In genomic region chrX:71198066-71198465, GRCh38 we compare ENCODE assay signal across 8 cellular contexts.
DNase-seq lines count a peak whose midpoint lies in the region; ATAC-seq and TF ChIP-seq lines count a peak whose summit lies in the region.

No MANE protein-coding gene starts in this region.

- peak; percentile 68 for ATAC-seq in GM21390 (IDR thresholded peaks at IDR 0.05; ENCODE audit: unreplicated experiment)

- H3K9me3 ChIP-seq in Loucy (ENCODE audit: insufficient read depth, low read depth, low read length) (no peaks in the 10 kb centered on the region), duodenal mucosa (ENCODE audit: control insufficient read depth in 1 of 2, low read length in 2 of 2) (no peaks in the 10 kb centered on the region)

- DNase-seq in GF-D8 (lab: John Stamatoyannopoulos, UW), result peak; percentile 25
- DNase-seq in kidney glomerular epithelial cell (lab: John Stamatoyannopoulos, UW), result no peak
- no peak for DNase-seq in NCI-H82 treated with DMSO at 0.1 percent for 48 hours (lab: John Stamatoyannopoulos, UW; ENCODE audit: unreplicated experiment)
- DNase-seq in activated CD4-positive, CD25-positive, alpha-beta regulatory T cell treated with anti-CD3 and anti-CD28 coated beads, Interleukin-2, amount 50 U/mL, for 72 hours, result no peak
- DNase-seq in NCI-H2107 treated with DMSO at 0.1 percent for 48 hours (lab: John Stamatoyannopoulos, UW; ENCODE audit: unreplicated experiment), result no peak

- peak overlapping the region; percentile 42 for H3K4me2 ChIP-seq in Loucy (ENCODE audit: low read depth, low read length, poor library complexity, severe bottlenecking)

- H3F3A ChIP-seq in Loucy (ENCODE audit: low read depth), result no peaks in the 10 kb centered on the region

- H4K20me1 ChIP-seq in Loucy (ENCODE audit: insufficient read depth, low read length, poor library complexity, severe bottlenecking), result no peaks in the 10 kb centered on the region

- H2AFZ ChIP-seq in Loucy (ENCODE audit: low read length), result peak overlapping the region; percentile 87

- H3K36me3 ChIP-seq in Loucy (ENCODE audit: insufficient read depth, low read length), result no peaks in the 10 kb centered on the region
- no peaks in the 10 kb centered on the region for H3K36me3 ChIP-seq in duodenal mucosa (ENCODE audit: control insufficient read depth in 1 of 2, insufficient read depth in 2 of 2, low read length in 2 of 2)

- H3K27ac ChIP-seq in duodenal mucosa (ENCODE audit: low read depth, low read length), result peak overlapping the region; percentile 22

- H3K27me3 ChIP-seq in Loucy (ENCODE audit: insufficient read depth, low read length, poor library complexity, severe bottlenecking) (no peaks in the 10 kb centered on the region), duodenal mucosa (ENCODE audit: control insufficient read depth in 1 of 2, insufficient read depth in 2 of 2, low read length in 2 of 2) (no peaks in the 10 kb centered on the region)

- H3K4me1 ChIP-seq in Loucy (ENCODE audit: insufficient read depth, low read length, poor library complexity, severe bottlenecking) (peaks cover 19% of the 10 kb centered on the region), duodenal mucosa (ENCODE audit: control insufficient read depth in 1 of 2, insufficient read depth in 2 of 2, low read length in 2 of 2) (peaks cover 0 to 4% of the 10 kb centered on the region in 2 donors)

- H3K79me2 ChIP-seq in Loucy (ENCODE audit: insufficient read depth, low read length), result no peaks in the 10 kb centered on the region

- no peaks in the 10 kb centered on the region for H3K9me2 ChIP-seq in Loucy (replicated peaks; ENCODE audit: low read depth, low read length)

- H3K9ac ChIP-seq in Loucy (ENCODE audit: low read depth, low read length, poor library complexity, severe bottlenecking), result no peak overlapping the region
- peak overlapping the region; percentile 39 to 66 for H3K9ac ChIP-seq in duodenal mucosa (ENCODE audit: low read depth in 1 of 2, low read length in 2 of 2)

- TF ChIP-seq CTCF in Loucy (conservative IDR thresholded peaks at IDR 0.05; ENCODE audit: low read length), result no peak

- no peak overlapping the region for H3K4me3 ChIP-seq in Loucy (ENCODE audit: low read length, poor library complexity, severe bottlenecking)
- H3K4me3 ChIP-seq in duodenal mucosa (ENCODE audit: low read depth in 1 of 2, low read length in 2 of 2), result peak overlapping the region; percentile 61 to 72
